ENCODE assay signal across 19 cellular contexts in the genomic region with DNA sequence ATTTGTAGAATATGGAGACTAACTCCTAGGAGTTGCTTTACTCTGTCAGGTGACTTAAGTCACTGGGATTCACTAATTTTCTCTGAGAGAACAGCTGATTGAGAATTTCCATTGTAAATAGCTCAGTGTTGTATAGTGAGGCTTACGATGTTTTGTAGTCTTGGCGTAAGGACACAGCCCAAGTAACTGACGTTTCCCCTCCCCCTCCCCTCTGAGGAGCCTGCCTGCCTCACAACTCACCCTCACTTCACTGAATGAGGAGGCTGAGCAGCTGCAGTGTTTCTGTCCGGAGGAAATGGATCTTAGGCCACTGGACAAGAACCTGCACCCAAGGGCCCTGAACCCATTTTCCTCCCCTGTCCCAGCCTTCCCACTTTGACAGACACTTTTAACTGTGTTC.
DNase-seq lines count a peak whose midpoint lies in the region; ATAC-seq and TF ChIP-seq lines count a peak whose summit lies in the region.
"Had no signal": no experiment of that assay in that cellular context is flagged by ENCODE, and none has a peak within 500 bp of the region (broad histone marks: within the 10 kb centered on the region; RNA-seq: fewer than 3 reads in every experiment).

No MANE protein-coding gene starts in this region.

- 62% methylated on average over 4 of the region's 4 CpGs for WGBS in right cardiac atrium

- in situ Hi-C loops in gastrocnemius medialis (cut with MboI; ENCODE audit: low sequenced_read_pairs in 4 of 4): loop anchor here (10.0 to 25.0 kb wide), 6 partner anchors 265 to 793 kb away; partner anchors contain the start of genes PHLPP1 (in 3 of the 4), PIGN (in 1 of the 4) and RELCH (in 1 of the 4)

- TF ChIP-seq CTCF in gastrocnemius medialis (IDR thresholded peaks at IDR 0.05 in 4 of 5, conservative IDR thresholded peaks at IDR 0.05 in 1 of 5): no peak

- H3K36me3 ChIP-seq in gastrocnemius medialis: peaks cover 0 to 9% of the 10 kb centered on the region in 2 donors

- H3K4me1 ChIP-seq in right cardiac atrium (ENCODE audit: control insufficient read depth, insufficient read depth, low read length): no peaks in the 10 kb centered on the region
- H3K4me1 ChIP-seq in gastrocnemius medialis: no peaks in the 10 kb centered on the region

- no peak overlapping the region for H3K27ac ChIP-seq in right cardiac atrium (ENCODE audit: low read length)
- peak overlapping the region; percentile 90 for H3K27ac ChIP-seq in angular gyrus (ENCODE audit: low read depth, low read length)
- no peak overlapping the region for H3K27ac ChIP-seq in gastrocnemius medialis
- H3K27ac ChIP-seq: right atrium auricular region had no signal

- H3K27me3 ChIP-seq in right cardiac atrium (ENCODE audit: control insufficient read depth, insufficient read depth) (no peaks in the 10 kb centered on the region), gastrocnemius medialis (no peaks in the 10 kb centered on the region)
- H3K27me3 ChIP-seq: right atrium auricular region had no signal

- peak; percentile 25 for ATAC-seq in left ventricle myocardium superior
- no peak for ATAC-seq in right cardiac atrium
- no peak for ATAC-seq in GM21447 (IDR thresholded peaks at IDR 0.05; ENCODE audit: unreplicated experiment)
- no peak for ATAC-seq in gastrocnemius medialis
- no peak for ATAC-seq in GM19452 (IDR thresholded peaks at IDR 0.05; ENCODE audit: unreplicated experiment)
- ATAC-seq: activated naive CD4-positive, alpha-beta T cell treated with anti-CD3 and anti-CD28 coated beads, Interleukin-2, amount 50 U/mL, for 72 hours; activated T-cell treated with anti-CD3 and anti-CD28 coated beads, Interleukin-2, amount 50 U/mL, for 72 hours; stimulated activated effector memory CD8-positive, alpha-beta T cell treated with anti-CD3 and anti-CD28 coated beads, Interleukin-12 subunit alpha, Interleukin-12 subunit beta, amount 100 ng/mL, for 72 hours had no signal

- H3K4me3 ChIP-seq in right cardiac atrium (ENCODE audit: low read length) (no peak overlapping the region), gastrocnemius medialis (no peak overlapping the region)
- H3K4me3 ChIP-seq: mucosa of descending colon, right atrium auricular region had no signal

- intact Hi-C loops in left ventricle myocardium superior (cut with micrococcal nuclease) (loop anchor here (5.0 kb wide), 2 partner anchors 263 to 388 kb away; partner anchors contain the start of gene PHLPP1), right cardiac atrium (cut with DNase I) (loop anchor here (5.0 to 10.0 kb wide), 3 partner anchors 265 to 393 kb away; partner anchors contain the start of gene PHLPP1 (in 1 of the 4)), gastrocnemius medialis (cut with DNase I; ENCODE audit: low total_unique reads) (loop anchor here (5.0 kb wide), 1 partner anchor 343 kb away; no protein-coding TSS in a partner anchor)

- H3K9me3 ChIP-seq in right cardiac atrium (ENCODE audit: control insufficient read depth, low read length) (no peaks in the 10 kb centered on the region), gastrocnemius medialis (no peaks in the 10 kb centered on the region)
- H3K9me3 ChIP-seq: mucosa of descending colon, right atrium auricular region had no signal

- DNase-seq in left ventricle myocardium superior: no peak
- no peak for DNase-seq in right cardiac atrium
- peak; percentile 72 for DNase-seq in medulla oblongata (ENCODE audit: extremely low spot score)
- no peak for DNase-seq in iPS-NIHi11 (ENCODE audit: low spot score)
- no peak for DNase-seq in gastrocnemius medialis
- DNase-seq: activated CD4-positive, CD25-positive, alpha-beta regulatory T cell treated with anti-CD3 and anti-CD28 coated beads, Interleukin-2, amount 50 U/mL, for 72 hours; activated T-cell treated with anti-CD3 and anti-CD28 coated beads, Interleukin-2, amount 50 U/mL, for 72 hours; CD4-positive, alpha-beta memory T cell; dermis blood vessel endothelial cell; HFFc6; KG1; NCI-H1048 had no signal

- TF ChIP-seq POLR2A in gastrocnemius medialis (IDR thresholded peaks at IDR 0.05): no peak
